10 cellular contexts compared by ENCODE assay signal in the genomic region with DNA sequence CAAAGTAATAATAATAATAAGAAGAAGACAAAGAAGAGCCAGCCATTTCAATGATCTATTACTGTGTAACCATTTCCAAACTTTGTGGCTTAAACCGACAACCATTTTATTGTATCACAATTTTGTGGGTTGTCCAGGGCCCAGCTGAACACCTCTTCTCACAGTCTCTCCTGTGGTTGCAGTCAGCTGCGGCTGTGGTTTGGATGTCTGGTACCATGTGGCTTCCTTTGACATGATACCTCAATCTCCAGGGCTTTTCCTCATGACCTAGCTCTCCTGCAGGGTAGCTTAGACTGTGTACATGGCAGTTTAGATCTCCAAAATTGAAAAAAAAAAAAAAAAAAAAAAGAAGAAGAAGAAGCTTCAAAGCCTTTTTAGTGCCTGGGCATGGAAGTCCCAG.
DNase-seq lines count a peak whose midpoint lies in the region; ATAC-seq and TF ChIP-seq lines count a peak whose summit lies in the region.
"Had no signal": no experiment of that assay in that cellular context is flagged by ENCODE, and none has a peak within 500 bp of the region (broad histone marks: within the 10 kb centered on the region; RNA-seq: fewer than 3 reads in every experiment).

No MANE protein-coding gene starts in this region.

- no peak overlapping the region for H3K27ac ChIP-seq in BLaER1 treated with 17β-estradiol and CSF1 and Interleukin-3, amounts not matched to agents 10 nM and 100 nM
- H3K27ac ChIP-seq in MM.1S (ENCODE audit: low read length) (no peak overlapping the region), foreskin keratinocyte (no peak overlapping the region)

- H3K4me1 Mint-ChIP-seq in naive B cell: peaks cover 24 to 37% (median 26%) of the 10 kb centered on the region in 3 donors

- H3K9ac ChIP-seq in BLaER1 treated with 17β-estradiol and CSF1 and Interleukin-3, amounts not matched to agents 10 nM and 100 nM: no peak overlapping the region
- H3K9ac ChIP-seq in MM.1S (ENCODE audit: low read length): no peak overlapping the region

- TF ChIP-seq CTCF in MM.1S (IDR thresholded peaks at IDR 0.05; ENCODE audit: low read length) (no peak), foreskin keratinocyte (conservative IDR thresholded peaks at IDR 0.05) (no peak)

- DNase-seq in MM.1S (peak; percentile 52), naive B cell (no peak), NCI-H1092 (lab: John Stamatoyannopoulos, UW) (no peak), left colon (no peak), foreskin keratinocyte (no peak), NCI-H1092 treated with DMSO at 0.1 percent for 48 hours (lab: John Stamatoyannopoulos, UW) (no peak)
- DNase-seq in activated CD8-positive, alpha-beta memory T cell treated with anti-CD3 and anti-CD28 coated beads, Interleukin-2, amount 50 U/mL, for 4 hours: peak; percentile 26
- DNase-seq: Karpas-422 had no signal

- no peak overlapping the region for H2AFZ ChIP-seq in MM.1S (ENCODE audit: low read length)

- peaks cover 0 to 6% (median 0%) of the 10 kb centered on the region in 11 experiments; a peak in 4 of 22 replicates for H3K27me3 ChIP-seq in BLaER1 treated with 17β-estradiol and CSF1 and Interleukin-3, amounts not matched to agents 10 nM and 100 nM
- H3K27me3 ChIP-seq in MM.1S (replicated peaks; ENCODE audit: insufficient read depth, low read length): no peaks in the 10 kb centered on the region
- no peaks in the 10 kb centered on the region for H3K27me3 ChIP-seq in foreskin keratinocyte

- peaks cover 9 to 41% (median 30%) of the 10 kb centered on the region in 10 experiments; a peak in 17 of 20 replicates for H3K4me1 ChIP-seq in BLaER1 treated with 17β-estradiol and CSF1 and Interleukin-3, amounts not matched to agents 10 nM and 100 nM
- H3K4me1 ChIP-seq in MM.1S (ENCODE audit: low read length) (0 out of 2 replicates have a peak, but pooled peaks cover 4% of the 10 kb centered on the region), foreskin keratinocyte (no peaks in the 10 kb centered on the region)

- H3K4me3 Mint-ChIP-seq in naive B cell: no peak overlapping the region

- no peaks in the 10 kb centered on the region for H3K9me3 Mint-ChIP-seq in naive B cell

- H3K27me3 Mint-ChIP-seq in naive B cell: no peaks in the 10 kb centered on the region

- H3K4me3 ChIP-seq in BLaER1 treated with 17β-estradiol and CSF1 and Interleukin-3, amounts not matched to agents 10 nM and 100 nM: no peak overlapping the region
- H3K4me3 ChIP-seq in MM.1S (ENCODE audit: low read length): no peak overlapping the region

- ATAC-seq in naive B cell (ENCODE audit: low read depth in 2 of 2): peak; percentile 42 to 52
- ATAC-seq in left colon: no peak
- no peak for ATAC-seq in foreskin keratinocyte
- ATAC-seq: Panc1 had no signal

- H3K9me3 ChIP-seq in BLaER1 treated with 17β-estradiol and CSF1 and Interleukin-3, amounts not matched to agents 10 nM and 100 nM (replicated peaks in 1 of 11): no peaks in the 10 kb centered on the region
- H3K9me3 ChIP-seq in MM.1S (replicated peaks; ENCODE audit: insufficient read depth, low read length): no peaks in the 10 kb centered on the region

- H3K36me3 ChIP-seq in BLaER1 treated with 17β-estradiol and CSF1 and Interleukin-3, amounts not matched to agents 10 nM and 100 nM: peaks cover 5 to 34% (median 8%) of the 10 kb centered on the region in 11 experiments; a peak in 17 of 22 replicates
- H3K36me3 ChIP-seq in MM.1S (replicated peaks; ENCODE audit: insufficient read depth, low read length): no peaks in the 10 kb centered on the region

- H3K79me2 ChIP-seq in MM.1S (ENCODE audit: low read length): peaks cover 76% of the 10 kb centered on the region

- H3K9me2 ChIP-seq in MM.1S (replicated peaks; ENCODE audit: insufficient read depth, low read length): no peaks in the 10 kb centered on the region

- peak overlapping the region in 9 of 11 experiments; percentile 27 to 60 (median 54); a peak in 18 of 22 replicates for H3K4me2 ChIP-seq in BLaER1 treated with 17β-estradiol and CSF1 and Interleukin-3, amounts not matched to agents 10 nM and 100 nM
- H3K4me2 ChIP-seq in MM.1S (ENCODE audit: low read depth, low read length): no peak overlapping the region

- no peaks in the 10 kb centered on the region for H3K36me3 Mint-ChIP-seq in naive B cell

- intact Hi-C loops in left colon (cut with DNase I, micrococcal nuclease): no loop called here

- peaks cover 73 to 100% (median 99%) of the 10 kb centered on the region in 11 experiments for H4K20me1 ChIP-seq in BLaER1 treated with 17β-estradiol and CSF1 and Interleukin-3, amounts not matched to agents 10 nM and 100 nM
- no peaks in the 10 kb centered on the region; the same call in 1 of the 2 replicates for H4K20me1 ChIP-seq in MM.1S (ENCODE audit: insufficient read depth, low read length)

- H3F3A ChIP-seq in MM.1S (ENCODE audit: insufficient read depth, low read length): 0 out of 2 replicates have a peak, but pooled peaks cover 4% of the 10 kb centered on the region

- peak overlapping the region in 2 of 6 donors; percentile 22 to 42 for H3K27ac Mint-ChIP-seq in naive B cell

Comparison
In these comparisons a context has a peak if more than half of its experiments do, and no peak if none do; other contexts are left out.
1. DNase-seq: peak in MM.1S (single experiment) and activated CD8-positive, alpha-beta memory T cell treated with anti-CD3 and anti-CD28 coated beads, Interleukin-2, amount 50 U/mL, for 4 hours (single experiment); none in naive B cell (single experiment), NCI-H1092 (single experiment), left colon (0 of 2), foreskin keratinocyte (0 of 2) and NCI-H1092 treated with DMSO at 0.1 percent for 48 hours (single experiment).
2. ATAC-seq: peak in naive B cell (2 of 2); none in left colon (single experiment) and foreskin keratinocyte (single experiment).